In genomic region chr7:129561677-129562424, GRCh38 we compare ENCODE assay signal across 25 cellular contexts. TPM values are rescaled to one million over a fixed set of nuclear protein-coding genes. Genes with fewer than 3 reads are reported as not detected.
A peak's percentile ranks its signal among the peaks of the same experiment; 100 is the strongest.
DNase-seq lines count a peak whose midpoint lies in the region; ATAC-seq and TF ChIP-seq lines count a peak whose summit lies in the region.
"Had no signal": no experiment of that assay in that cellular context is flagged by ENCODE, and none has a peak within 500 bp of the region (broad histone marks: within the 10 kb centered on the region; RNA-seq: fewer than 3 reads in every experiment).

No MANE protein-coding gene starts in this region.

- H3K4me1 ChIP-seq in GM23338 (ENCODE audit: insufficient read depth) = peaks cover 22% of the 10 kb centered on the region
- peaks cover 2 to 3% of the 10 kb centered on the region in 2 donors for H3K4me1 ChIP-seq in neuronal stem cell (ENCODE audit: control insufficient read depth in 2 of 2, insufficient read depth in 1 of 2, low read depth in 1 of 2, low read length in 2 of 2)
- H3K4me1 ChIP-seq: Peyer's patch, right lobe of liver, vagina had no signal

- H3K79me1 ChIP-seq in neuronal stem cell (ENCODE audit: low read depth, low read length) = no peaks in the 10 kb centered on the region

- H3K36me3 Mint-ChIP-seq in GM23338 (ENCODE audit: low read depth) (no peaks in the 10 kb centered on the region; the same call in 2 of the 3 replicates), endothelial cell (ENCODE audit: low read depth, unreplicated experiment) (no peaks in the 10 kb centered on the region)
- no peaks in the 10 kb centered on the region for H3K36me3 Mint-ChIP-seq in activated CD4-positive, alpha-beta T cell treated with anti-CD3 and anti-CD28 coated beads, Interleukin-2, amount 10 ng/mL, durations not matched to agents 24 days and 14 days (ENCODE audit: low read depth)
- H3K36me3 Mint-ChIP-seq: CD4-positive, CD25-positive, alpha-beta regulatory T cell had no signal

- no peak overlapping the region for H2BK15ac ChIP-seq in neuronal stem cell (ENCODE audit: low read length)

- no peaks in the 10 kb centered on the region for H3K36me3 ChIP-seq in GM23338 (ENCODE audit: insufficient read depth)
- no peaks in the 10 kb centered on the region for H3K36me3 ChIP-seq in neuronal stem cell (replicated peaks in 1 of 2; ENCODE audit: control insufficient read depth in 2 of 2, insufficient read depth in 2 of 2, low read length in 2 of 2)
- H3K36me3 ChIP-seq: Peyer's patch, right lobe of liver, vagina had no signal

- H2AK5ac ChIP-seq in neuronal stem cell (ENCODE audit: low read depth, low read length) = no peak overlapping the region

- no peaks in the 10 kb centered on the region for H3K9me3 ChIP-seq in neuronal stem cell (replicated peaks in 1 of 2; ENCODE audit: control insufficient read depth in 2 of 2, insufficient read depth in 1 of 2, low read depth in 1 of 2, low read length in 2 of 2)
- H3K9me3 ChIP-seq: Peyer's patch, right lobe of liver, vagina had no signal

- intact Hi-C loops in activated CD4-positive, alpha-beta T cell treated with anti-CD3 and anti-CD28 coated beads, Interleukin-2, amount 10 ng/mL, durations not matched to agents 24 days and 14 days (cut with micrococcal nuclease) = no loop called here
- intact Hi-C loops in left cardiac atrium (cut with DNase I) = no loop called here

- H3F3A ChIP-seq in GM23338 (replicated peaks; ENCODE audit: low read depth) = 0 out of 2 replicates have a peak, but pooled peaks cover 3% of the 10 kb centered on the region

- H3K4me3 ChIP-seq in GM23338 (no peak overlapping the region), neuronal stem cell (ENCODE audit: low read length in 2 of 2) (no peak overlapping the region)
- H3K4me3 ChIP-seq: Peyer's patch, right lobe of liver, vagina had no signal

- no peak overlapping the region for H3K4ac ChIP-seq in neuronal stem cell (ENCODE audit: low read length)

- no peak overlapping the region for H4K91ac ChIP-seq in neuronal stem cell (ENCODE audit: low read depth, low read length, poor library complexity)

- no peak for TF ChIP-seq CTCF in GM23338 (conservative IDR thresholded peaks at IDR 0.05; ENCODE audit: low read depth in 2 of 2)
- TF ChIP-seq CTCF in endothelial cell (IDR thresholded peaks at IDR 0.05; ENCODE audit: unreplicated experiment) = no peak

- DNase-seq in GM23338 (ENCODE audit: low spot score) (peak; percentile 49), NCI-H2227 treated with DMSO at 0.1 percent for 48 hours (lab: John Stamatoyannopoulos, UW) (peak; percentile 58), endothelial cell (ENCODE audit: low spot score) (no peak), neuronal stem cell (ENCODE audit: low spot score) (no peak), left cardiac atrium (no peak), foreskin melanocyte (no peak), left lobe of liver (ENCODE audit: low spot score) (no peak)
- DNase-seq in activated CD4-positive, alpha-beta T cell treated with anti-CD3 and anti-CD28 coated beads, Interleukin-2, amount 10 ng/mL, durations not matched to agents 24 days and 14 days = no peak
- DNase-seq: activated CD4-positive, alpha-beta T cell treated with anti-CD3 and anti-CD28 coated beads, Interleukin-2, amount 50 U/mL, for 48 hours; activated effector memory CD4-positive, alpha-beta T cell treated with anti-CD3 and anti-CD28 coated beads, Interleukin-2, amount 50 U/mL, for 16 hours; CD4-positive, CD25-positive, alpha-beta regulatory T cell; central memory CD4-positive, alpha-beta T cell; EL; mesenchymal stem cell; NCI-H1436 treated with DMSO at 0.1 percent for 48 hours; NCI-H510A treated with DMSO at 0.1 percent for 48 hours; Peyer's patch; right lobe of liver; stimulated activated CD4-positive, alpha-beta T cell treated with anti-CD3 and anti-CD28 coated beads, Interleukin-12 subunit alpha, Interleukin-12 subunit beta, amount 100 ng/mL, for 4 hours; stimulated activated CD4-positive, alpha-beta T cell treated with anti-CD3 and anti-CD28 coated beads, Interleukin-4, amount 100 ng/mL, for 24 hours; stimulated activated naive B cell treated with anti-CD40 and anti-IgM and Interleukin-4, amounts not matched to agents 10 μg/mL and 1 μg/mL and 100 μg/mL, for 72 hours had no signal

- no peak overlapping the region for H3K27ac ChIP-seq in GM23338 (ENCODE audit: low read depth)
- H3K27ac ChIP-seq in neuronal stem cell (replicated peaks; ENCODE audit: low read length) = no peak overlapping the region
- H3K27ac ChIP-seq: Peyer's patch, right lobe of liver, vagina had no signal

- H3K9me2 ChIP-seq in GM23338 (ENCODE audit: insufficient read depth) = no peaks in the 10 kb centered on the region

- H3K14ac ChIP-seq in neuronal stem cell (ENCODE audit: low read length) = no peak overlapping the region

- H3K27me3 Mint-ChIP-seq in GM23338 (ENCODE audit: insufficient read depth, low read depth, poor library complexity) (peaks cover 9% of the 10 kb centered on the region), endothelial cell (ENCODE audit: unreplicated experiment) (peaks cover 1% of the 10 kb centered on the region)
- H3K27me3 Mint-ChIP-seq in activated CD4-positive, alpha-beta T cell treated with anti-CD3 and anti-CD28 coated beads, Interleukin-2, amount 10 ng/mL, durations not matched to agents 24 days and 14 days = peaks cover 24% of the 10 kb centered on the region

- H2BK5ac ChIP-seq in neuronal stem cell (ENCODE audit: low read length) = no peak overlapping the region

- H3K4me2 ChIP-seq in GM23338 (no peak overlapping the region), neuronal stem cell (ENCODE audit: insufficient read depth, low read length, poor library complexity, severe bottlenecking) (no peak overlapping the region)

- H2BK12ac ChIP-seq in neuronal stem cell (ENCODE audit: low read length) = no peak overlapping the region

- H4K20me1 ChIP-seq in GM23338 (replicated peaks; ENCODE audit: insufficient read depth) = no peaks in the 10 kb centered on the region

- no peak overlapping the region for H3K9ac ChIP-seq in neuronal stem cell (ENCODE audit: low read depth, low read length, poor library complexity)

- WGBS in neuronal stem cell (ENCODE audit: extremely low coverage in 2 of 2, insufficient read length in 2 of 2, insufficient replicate concordance in 1 of 2), 2 donors = no CpG with 5 or more reads among the region's 12 CpGs

- H3K27me3 ChIP-seq in GM23338 (ENCODE audit: insufficient read depth) (no peaks in the 10 kb centered on the region), neuronal stem cell (ENCODE audit: control insufficient read depth in 3 of 3, insufficient read depth in 3 of 3, low read depth in 1 of 3, low read length in 3 of 3) (peaks cover 0 to 43% (median 0%) of the 10 kb centered on the region in 3 experiments)
- H3K27me3 ChIP-seq: Peyer's patch, right lobe of liver, vagina had no signal

- H4K8ac ChIP-seq in neuronal stem cell (ENCODE audit: low read depth, low read length) = no peak overlapping the region

- H3K18ac ChIP-seq in neuronal stem cell (ENCODE audit: low read length) = no peak overlapping the region

- peaks cover 28% of the 10 kb centered on the region for H3K4me1 Mint-ChIP-seq in GM23338
- H3K4me1 Mint-ChIP-seq in endothelial cell (ENCODE audit: unreplicated experiment) = peaks cover 24% of the 10 kb centered on the region
- no peaks in the 10 kb centered on the region for H3K4me1 Mint-ChIP-seq in activated CD4-positive, alpha-beta T cell treated with anti-CD3 and anti-CD28 coated beads, Interleukin-2, amount 10 ng/mL, durations not matched to agents 24 days and 14 days
- H3K4me1 Mint-ChIP-seq: CD4-positive, CD25-positive, alpha-beta regulatory T cell had no signal

- H3K27ac Mint-ChIP-seq in GM23338 (no peak overlapping the region), endothelial cell (ENCODE audit: unreplicated experiment) (peak overlapping the region; percentile 24)
- H3K27ac Mint-ChIP-seq in activated CD4-positive, alpha-beta T cell treated with anti-CD3 and anti-CD28 coated beads, Interleukin-2, amount 10 ng/mL, durations not matched to agents 24 days and 14 days = no peak overlapping the region
- H3K27ac Mint-ChIP-seq: dendritic cell treated with granulocyte-macrophage colony-stimulating factor and Interleukin-4, amounts not matched to agents 40 ng/mL and 50 ng/mL, for 4 days; stimulated activated naive B cell treated with anti-CD40 and anti-IgM and Interleukin-4, amounts not matched to agents 10 μg/mL and 1 μg/mL and 100 μg/mL, for 72 hours; T-helper 1 cell treated with Interleukin-12 subunit alpha and Interleukin-12 subunit beta and Interleukin-4 antibody, amounts not matched to agents 30 μg/mL and 1 μg/mL, for 36 hours had no signal

- H3K79me2 ChIP-seq in GM23338 (replicated peaks; ENCODE audit: insufficient read depth) = no peaks in the 10 kb centered on the region

- ATAC-seq in GM23338 (peak; percentile 83), left cardiac atrium (no peak), left lobe of liver (no peak)
- ATAC-seq: stimulated activated naive B cell treated with anti-CD40 and anti-IgM and Interleukin-4, amounts not matched to agents 10 μg/mL and 1 μg/mL and 100 μg/mL, for 72 hours had no signal

- no peak overlapping the region for H2BK120ac ChIP-seq in neuronal stem cell (ENCODE audit: low read depth, low read length)

- no peak overlapping the region; the same call in 2 of the 3 replicates for H3K4me3 Mint-ChIP-seq in GM23338
- H3K4me3 Mint-ChIP-seq in endothelial cell (ENCODE audit: unreplicated experiment) = no peak overlapping the region
- no peak overlapping the region for H3K4me3 Mint-ChIP-seq in activated CD4-positive, alpha-beta T cell treated with anti-CD3 and anti-CD28 coated beads, Interleukin-2, amount 10 ng/mL, durations not matched to agents 24 days and 14 days
- H3K4me3 Mint-ChIP-seq: CD4-positive, CD25-positive, alpha-beta regulatory T cell; dendritic cell treated with granulocyte-macrophage colony-stimulating factor and Interleukin-4, amounts not matched to agents 40 ng/mL and 50 ng/mL, for 4 days; stimulated activated naive B cell treated with anti-CD40 and anti-IgM and Interleukin-4, amounts not matched to agents 10 μg/mL and 1 μg/mL and 100 μg/mL, for 72 hours; T-helper 1 cell treated with Interleukin-12 subunit alpha and Interleukin-12 subunit beta and Interleukin-4 antibody, amounts not matched to agents 30 μg/mL and 1 μg/mL, for 36 hours had no signal

- no peak overlapping the region for H3K23ac ChIP-seq in neuronal stem cell (ENCODE audit: low read depth, low read length, poor library complexity)

- H3K9me3 Mint-ChIP-seq in GM23338 (0 out of 3 replicates have a peak, but pooled peaks cover under 1% of the 10 kb centered on the region), endothelial cell (ENCODE audit: unreplicated experiment) (no peaks in the 10 kb centered on the region)
- H3K9me3 Mint-ChIP-seq in activated CD4-positive, alpha-beta T cell treated with anti-CD3 and anti-CD28 coated beads, Interleukin-2, amount 10 ng/mL, durations not matched to agents 24 days and 14 days = no peaks in the 10 kb centered on the region
- H3K9me3 Mint-ChIP-seq: dendritic cell treated with granulocyte-macrophage colony-stimulating factor and Interleukin-4, amounts not matched to agents 40 ng/mL and 50 ng/mL, for 4 days; stimulated activated naive B cell treated with anti-CD40 and anti-IgM and Interleukin-4, amounts not matched to agents 10 μg/mL and 1 μg/mL and 100 μg/mL, for 72 hours; T-helper 1 cell treated with Interleukin-12 subunit alpha and Interleukin-12 subunit beta and Interleukin-4 antibody, amounts not matched to agents 30 μg/mL and 1 μg/mL, for 36 hours had no signal

- peak overlapping the region; percentile 92 for H2AFZ ChIP-seq in GM23338
- H2AFZ ChIP-seq in neuronal stem cell (ENCODE audit: low read length) = peak overlapping the region; percentile 54

RNA-seq across cellular contexts. Expression of gene NRF1, which starts 49.7 kb away (rescaled TPM):
- total RNA-seq in GM23338 (2014; rRNA removed; shearing (Covaris generic)) = 24.6 and 26.7 TPM in 2 replicates
- polyA plus RNA-seq in GM23338 (2016; fragmentation: Nextera tagmentation; extraction: Ambion mirVana) = 4.8 and 5.3 TPM in 2 replicates
- 18.1 TPM for total RNA-seq in endothelial cell (ENCODE audit: unreplicated experiment)
- polyA plus RNA-seq in neuronal stem cell (2013, experiment 1 of 2) = 14.3 TPM
- polyA plus RNA-seq in neuronal stem cell (2013, experiment 2 of 2) = 14.5 TPM
- total RNA-seq in activated CD4-positive, alpha-beta T cell treated with anti-CD3 and anti-CD28 coated beads, Interleukin-2, amount 10 ng/mL, durations not matched to agents 24 days and 14 days = 22.3 and 23.2 TPM in 2 replicates
- 10 to 100 TPM; 10.0 to 15.4 TPM for total RNA-seq in left cardiac atrium
- total RNA-seq in left lobe of liver = 4.5 TPM

RNA-seq across cellular contexts. Expression of gene SMKR1, which starts 59.5 kb away (rescaled TPM):
- total RNA-seq in GM23338 (2014; rRNA removed; shearing (Covaris generic)) = 0.70 TPM in 1 of 2 replicates, not detected in the other
- 1.7 and 2.1 TPM in 2 replicates for polyA plus RNA-seq in GM23338 (2016; fragmentation: Nextera tagmentation; extraction: Ambion mirVana)
- total RNA-seq in endothelial cell (ENCODE audit: unreplicated experiment) = not detected
- 3.5 TPM for polyA plus RNA-seq in neuronal stem cell (2013, experiment 1 of 2)
- 3.6 TPM for polyA plus RNA-seq in neuronal stem cell (2013, experiment 2 of 2)
- total RNA-seq in activated CD4-positive, alpha-beta T cell treated with anti-CD3 and anti-CD28 coated beads, Interleukin-2, amount 10 ng/mL, durations not matched to agents 24 days and 14 days = 5.9 and 6.1 TPM in 2 replicates
- not detected for total RNA-seq in left cardiac atrium
- total RNA-seq in left lobe of liver = not detected
- total RNA-seq: CD4-positive, CD25-positive, alpha-beta regulatory T cell; osteocyte; right lobe of liver; vagina had no signal

Comparison
In these comparisons a context has a peak if more than half of its experiments do, and no peak if none do; other contexts are left out.
1. DNase-seq: peak in GM23338 (single experiment) and NCI-H2227 treated with DMSO at 0.1 percent for 48 hours (single experiment); none in endothelial cell (single experiment), neuronal stem cell (single experiment), activated CD4-positive, alpha-beta T cell treated with anti-CD3 and anti-CD28 coated beads, Interleukin-2, amount 10 ng/mL, durations not matched to agents 24 days and 14 days (single experiment), left cardiac atrium (single experiment), foreskin melanocyte (single experiment) and left lobe of liver (single experiment).